ENCODE assay signal across 10 cellular contexts in genomic region chr15:89116404-89116803, GRCh38. TPM values are rescaled to one million over a fixed set of nuclear protein-coding genes. Genes with fewer than 3 reads are reported as not detected.
DNase-seq lines count a peak whose midpoint lies in the region; ATAC-seq and TF ChIP-seq lines count a peak whose summit lies in the region.
"Had no signal": no experiment of that assay in that cellular context is flagged by ENCODE, and none has a peak within 500 bp of the region (broad histone marks: within the 10 kb centered on the region; RNA-seq: fewer than 3 reads in every experiment).

No MANE protein-coding gene starts in this region.

- H3K4me1 ChIP-seq in HEK293 (ENCODE audit: control insufficient read depth, insufficient read depth, low read length) (peaks cover 5% of the 10 kb centered on the region), Peyer's patch (peaks cover 0 to 81% (median 12%) of the 10 kb centered on the region in 4 donors), cardiac muscle cell (ENCODE audit: low read depth) (peaks cover 81% of the 10 kb centered on the region), gastrocnemius medialis (peaks cover 49 to 83% of the 10 kb centered on the region in 2 donors)
- peaks cover 0 to 7% of the 10 kb centered on the region in 2 donors for H3K4me1 ChIP-seq in naive thymus-derived CD4-positive, alpha-beta T cell (ENCODE audit: control insufficient read depth in 2 of 2, insufficient read depth in 2 of 2, low read length in 2 of 2)

- H3K4me3 ChIP-seq in HEK293 (ENCODE audit: low read depth, low read length), result no peak overlapping the region
- H3K4me3 ChIP-seq in Peyer's patch, result no peak overlapping the region
- H3K4me3 ChIP-seq in cardiac muscle cell, result no peak overlapping the region
- H3K4me3 ChIP-seq in gastrocnemius medialis, result no peak overlapping the region
- H3K4me3 ChIP-seq in naive thymus-derived CD4-positive, alpha-beta T cell (ENCODE audit: low read length), result no peak overlapping the region
- H3K4me3 ChIP-seq: testis had no signal

- H3K9me3 ChIP-seq in HEK293 (ENCODE audit: control insufficient read depth, insufficient read depth, low read depth, low read length), result no peaks in the 10 kb centered on the region
- no peaks in the 10 kb centered on the region for H3K9me3 ChIP-seq in Peyer's patch
- no peaks in the 10 kb centered on the region for H3K9me3 ChIP-seq in cardiac muscle cell (ENCODE audit: low read depth)
- no peaks in the 10 kb centered on the region for H3K9me3 ChIP-seq in gastrocnemius medialis
- H3K9me3 ChIP-seq in naive thymus-derived CD4-positive, alpha-beta T cell (ENCODE audit: control insufficient read depth in 2 of 3, low read length in 3 of 3), result no peaks in the 10 kb centered on the region
- H3K9me3 ChIP-seq: testis had no signal

- no peaks in the 10 kb centered on the region for H3K9me3 Mint-ChIP-seq in naive thymus-derived CD4-positive, alpha-beta T cell

- TF ChIP-seq CTCF in HEK293 (tag by site-specific recombination; IDR thresholded peaks at IDR 0.05), result no peak
- TF ChIP-seq CTCF in Peyer's patch (IDR thresholded peaks at IDR 0.05), result no peak
- TF ChIP-seq CTCF in cardiac muscle cell (IDR thresholded peaks at IDR 0.05; ENCODE audit: low read depth, low read length), result no peak
- no peak for TF ChIP-seq CTCF in gastrocnemius medialis (IDR thresholded peaks at IDR 0.05 in 4 of 5, conservative IDR thresholded peaks at IDR 0.05 in 1 of 5)

- in situ Hi-C loops in gastrocnemius medialis (cut with MboI; ENCODE audit: low sequenced_read_pairs in 4 of 4), result no loop called here

- H3K36me3 ChIP-seq in HEK293 (ENCODE audit: control insufficient read depth in 2 of 2, insufficient read depth in 1 of 2, low read length in 2 of 2) (peaks cover 23 to 29% of the 10 kb centered on the region in 2 experiments), Peyer's patch (peaks cover 0 to 27% (median 0%) of the 10 kb centered on the region in 3 donors), cardiac muscle cell (no peaks in the 10 kb centered on the region), gastrocnemius medialis (peaks cover 0 to 32% of the 10 kb centered on the region in 2 donors)
- H3K36me3 ChIP-seq in naive thymus-derived CD4-positive, alpha-beta T cell (ENCODE audit: control insufficient read depth in 2 of 3, insufficient read depth in 3 of 3, low read length in 3 of 3), result peaks cover 6 to 61% (median 8%) of the 10 kb centered on the region in 3 experiments

- ATAC-seq in gastrocnemius medialis, result peak; percentile 57 to 63
- no peak for ATAC-seq in naive thymus-derived CD4-positive, alpha-beta T cell
- ATAC-seq in HG02973 (IDR thresholded peaks at IDR 0.05; ENCODE audit: unreplicated experiment), result no peak

- peak overlapping the region in 3 of 9 donors; percentile 25 to 51 (median 28) for H3K27ac Mint-ChIP-seq in naive thymus-derived CD4-positive, alpha-beta T cell

- H3K36me3 Mint-ChIP-seq in naive thymus-derived CD4-positive, alpha-beta T cell, result peaks cover 14 to 49% (median 23%) of the 10 kb centered on the region in 5 donors

- POLR2A ChIA-PET in HEK293 (lab: Yijun Ruan, JAX), result no interaction called here
- POLR2A ChIA-PET in naive thymus-derived CD4-positive, alpha-beta T cell (lab: Charles Lee), result no interaction called here

- no peak for DNase-seq in Peyer's patch
- peak in 1 of 2 donors; percentile 53 for DNase-seq in cardiac muscle cell (ENCODE audit: low read depth in 1 of 2, low spot score in 1 of 2)
- peak in 1 of 2 donors; percentile 47 for DNase-seq in gastrocnemius medialis
- no peak for DNase-seq in naive thymus-derived CD4-positive, alpha-beta T cell
- no peak for DNase-seq in activated CD4-positive, alpha-beta T cell treated with anti-CD3 and anti-CD28 coated beads, Interleukin-2, amount 50 U/mL, for 4 hours
- DNase-seq in dermis blood vessel endothelial cell, result no peak
- DNase-seq: activated gamma-delta T cell treated with Interleukin-2 at 50 U/mL for 16 hours, testis had no signal

- H3K27me3 ChIP-seq in Peyer's patch (no peaks in the 10 kb centered on the region), cardiac muscle cell (no peaks in the 10 kb centered on the region), gastrocnemius medialis (no peaks in the 10 kb centered on the region)
- no peaks in the 10 kb centered on the region for H3K27me3 ChIP-seq in naive thymus-derived CD4-positive, alpha-beta T cell (ENCODE audit: control insufficient read depth in 2 of 2, insufficient read depth in 2 of 2, low read length in 2 of 2)
- H3K27me3 ChIP-seq: testis had no signal

- no peaks in the 10 kb centered on the region for H3K27me3 Mint-ChIP-seq in naive thymus-derived CD4-positive, alpha-beta T cell

- peaks cover 5 to 15% (median 11%) of the 10 kb centered on the region in 7 donors for H3K4me1 Mint-ChIP-seq in naive thymus-derived CD4-positive, alpha-beta T cell

- intact Hi-C loops in gastrocnemius medialis (cut with DNase I; ENCODE audit: low total_unique reads), result no loop called here
- intact Hi-C loops in naive thymus-derived CD4-positive, alpha-beta T cell (cut with micrococcal nuclease), result no loop called here

- no peak overlapping the region for H3K4me3 Mint-ChIP-seq in naive thymus-derived CD4-positive, alpha-beta T cell

- CTCF ChIA-PET in HEK293 (lab: Yijun Ruan, JAX), result interaction anchor here (1.9 to 4.5 kb wide), 2 partner anchors 50 to 59 kb away, joined by 6 to 25 read pairs; no protein-coding TSS in a partner anchor
- CTCF ChIA-PET in naive thymus-derived CD4-positive, alpha-beta T cell (lab: Charles Lee), result no interaction called here

- H3K27ac ChIP-seq in HEK293 (ENCODE audit: extremely low read depth, low read depth, low read length) (no peak overlapping the region), Peyer's patch (peak overlapping the region in 3 of 4 donors; percentile 47 to 88 (median 72)), cardiac muscle cell (peak overlapping the region; percentile 75), gastrocnemius medialis (peak overlapping the region; percentile 68 to 99 (median 72))
- H3K27ac ChIP-seq in naive thymus-derived CD4-positive, alpha-beta T cell (ENCODE audit: low read depth, low read length), result no peak overlapping the region
- H3K27ac ChIP-seq: testis had no signal

- TF ChIP-seq POLR2A in Peyer's patch (IDR thresholded peaks at IDR 0.05), result no peak
- TF ChIP-seq POLR2A in gastrocnemius medialis (IDR thresholded peaks at IDR 0.05), result peak; percentile 12 to 36

TF ChIP-seq in HEK293, 187 proteins besides CTCF, POLR2A, EP300 and RAD21:
- TF ChIP-seq, protein P1, sequence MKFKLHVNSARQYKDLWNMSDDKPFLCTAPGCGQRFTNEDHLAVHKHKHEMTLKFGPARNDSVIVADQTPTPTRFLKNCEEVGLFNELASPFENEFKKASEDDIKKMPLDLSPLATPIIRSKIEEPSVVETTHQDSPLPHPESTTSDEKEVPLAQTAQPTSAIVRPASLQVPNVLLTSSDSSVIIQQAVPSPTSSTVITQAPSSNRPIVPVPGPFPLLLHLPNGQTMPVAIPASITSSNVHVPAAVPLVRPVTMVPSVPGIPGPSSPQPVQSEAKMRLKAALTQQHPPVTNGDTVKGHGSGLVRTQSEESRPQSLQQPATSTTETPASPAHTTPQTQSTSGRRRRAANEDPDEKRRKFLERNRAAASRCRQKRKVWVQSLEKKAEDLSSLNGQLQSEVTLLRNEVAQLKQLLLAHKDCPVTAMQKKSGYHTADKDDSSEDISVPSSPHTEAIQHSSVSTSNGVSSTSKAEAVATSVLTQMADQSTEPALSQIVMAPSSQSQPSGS (tag by site-specific recombination; IDR thresholded peaks at IDR 0.05; ENCODE audit: low read depth), result peak; percentile 73
- TF ChIP-seq ZNF629 (tag by site-specific recombination; IDR thresholded peaks at IDR 0.05) (peak; percentile 68), ZNF140 (tag by site-specific recombination; IDR thresholded peaks at IDR 0.05) (no peak), ZXDB (tag by site-specific recombination; IDR thresholded peaks at IDR 0.05) (no peak), ZBTB21 (tag by site-specific recombination; IDR thresholded peaks at IDR 0.05) (peak; percentile 50; the same call in 1 of the 2 replicates), ZSCAN30 (tag by site-specific recombination; IDR thresholded peaks at IDR 0.05) (no peak)

RNA-seq across cellular contexts. Expression of gene ABHD2, which starts 28.1 kb away (rescaled TPM):
- total RNA-seq in Peyer's patch (100 to 1,000 TPM in 3 of 4 donors, 10 to 100 TPM in 1; 75.9 to 190 (median 121) TPM), cardiac muscle cell (43.0 and 44.8 TPM in 2 replicates), gastrocnemius medialis (100 to 1,000 TPM in 1 of 4 donors, 10 to 100 TPM in 3; 19.3 to 150 (median 64.5) TPM), dermis blood vessel endothelial cell (51.7 and 75.6 TPM in 2 replicates)
- 25.5 and 28.4 TPM in 2 replicates for polyA plus RNA-seq in cardiac muscle cell
- total RNA-seq in naive thymus-derived CD4-positive, alpha-beta T cell, result 10 to 100 TPM; 43.6 to 85.0 (median 67.7) TPM
- 10 to 100 TPM; 19.4 to 21.9 TPM for polyA plus RNA-seq in naive thymus-derived CD4-positive, alpha-beta T cell

Comparison
In these comparisons a context has a peak if more than half of its experiments do, and no peak if none do; other contexts are left out.
1. H3K27ac ChIP-seq: peak in Peyer's patch (3 of 4), cardiac muscle cell (single experiment) and gastrocnemius medialis (4 of 4); none in HEK293 (single experiment) and naive thymus-derived CD4-positive, alpha-beta T cell (single experiment).
2. POLR2A ChIP-seq: peak in gastrocnemius medialis (2 of 2); none in Peyer's patch (0 of 2).
3. ATAC-seq: peak in gastrocnemius medialis (2 of 2); none in naive thymus-derived CD4-positive, alpha-beta T cell (single experiment) and HG02973 (single experiment).